Comparison of ENCODE assay signal across 30 cellular contexts in the genomic region with DNA sequence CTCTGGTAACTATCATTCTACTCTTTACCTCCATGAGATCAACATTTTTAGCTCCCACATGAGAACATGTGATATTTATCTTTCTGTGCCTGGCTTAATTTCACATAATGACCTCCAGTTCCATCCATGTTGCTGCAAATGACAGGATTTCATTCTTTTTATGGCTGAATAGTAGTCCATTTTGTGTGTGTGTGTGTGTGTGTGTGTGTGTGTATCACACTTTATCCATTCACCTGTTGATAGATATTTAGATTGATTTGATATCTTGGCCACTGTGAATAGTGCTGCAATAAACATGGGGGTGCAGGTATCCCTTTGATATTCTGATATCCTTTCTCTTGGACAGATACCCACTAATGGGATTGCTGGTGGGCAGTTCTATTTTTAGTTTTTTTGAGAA.
"Had no signal": no experiment of that assay in that cellular context is flagged by ENCODE, and none has a peak within 500 bp of the region (broad histone marks: within the 10 kb centered on the region; RNA-seq: fewer than 3 reads in every experiment).

No MANE protein-coding gene starts in this region.

- H2AFZ ChIP-seq: parathyroid adenoma had no signal

- H3K27me3 ChIP-seq: colonic mucosa, gastrocnemius medialis, neutrophil, sigmoid colon, tibial nerve, upper lobe of right lung, uterus had no signal

- FAIRE-seq: keratinocyte had no signal

- H3K27me3 Mint-ChIP-seq: dendritic cell treated with granulocyte-macrophage colony-stimulating factor and Interleukin-4, amounts not matched to agents 40 ng/mL and 50 ng/mL, for 4 days; naive B cell; natural killer cell treated with Interleukin-12 subunit alpha and Interleukin-12 subunit beta and Interleukin-15 and Interleukin-18, amount 100 ng/mL, for 72 hours; progenitor cell of endocrine pancreas; stimulated activated memory B cell treated with anti-CD40 and anti-IgM and Interleukin-4, amounts not matched to agents 10 μg/mL and 1 μg/mL and 100 μg/mL, for 72 hours; stimulated activated naive CD8-positive, alpha-beta T cell treated with anti-CD3 and anti-CD28 coated beads, Interleukin-15, Interleukin-2, amounts not matched to agents 100 ng/mL and 50 ng/mL, for 24 hours had no signal

- H3K4me1 Mint-ChIP-seq: endodermal cell, mesothelial cell of epicardium had no signal

- H3K4me3 Mint-ChIP-seq: dendritic cell treated with granulocyte-macrophage colony-stimulating factor and Interleukin-4, amounts not matched to agents 40 ng/mL and 50 ng/mL, for 4 days; endodermal cell; mesothelial cell of epicardium; naive B cell; natural killer cell treated with Interleukin-12 subunit alpha and Interleukin-12 subunit beta and Interleukin-15 and Interleukin-18, amount 100 ng/mL, for 72 hours; neural crest cell; stimulated activated memory B cell treated with anti-CD40 and anti-IgM and Interleukin-4, amounts not matched to agents 10 μg/mL and 1 μg/mL and 100 μg/mL, for 72 hours; stimulated activated naive CD8-positive, alpha-beta T cell treated with anti-CD3 and anti-CD28 coated beads, Interleukin-15, Interleukin-2, amounts not matched to agents 100 ng/mL and 50 ng/mL, for 24 hours had no signal

- H3K9me3 Mint-ChIP-seq: dendritic cell treated with granulocyte-macrophage colony-stimulating factor and Interleukin-4, amounts not matched to agents 40 ng/mL and 50 ng/mL, for 4 days; endodermal cell; naive B cell; natural killer cell treated with Interleukin-12 subunit alpha and Interleukin-12 subunit beta and Interleukin-15 and Interleukin-18, amount 100 ng/mL, for 72 hours; neural crest cell; stimulated activated memory B cell treated with anti-CD40 and anti-IgM and Interleukin-4, amounts not matched to agents 10 μg/mL and 1 μg/mL and 100 μg/mL, for 72 hours; stimulated activated naive CD8-positive, alpha-beta T cell treated with anti-CD3 and anti-CD28 coated beads, Interleukin-15, Interleukin-2, amounts not matched to agents 100 ng/mL and 50 ng/mL, for 24 hours had no signal

- H3K9me3 ChIP-seq: colonic mucosa, gastrocnemius medialis, lower lobe of right lung, mucosa of descending colon, neutrophil, sigmoid colon, thoracic aorta, upper lobe of right lung, uterus had no signal

- ATAC-seq: esophagus mucosa; gastrocnemius medialis; left ventricle myocardium superior; lower lobe of right lung; mucosa of descending colon; natural killer cell treated with Interleukin-12 subunit alpha and Interleukin-12 subunit beta and Interleukin-15 and Interleukin-18, amount 100 ng/mL, for 72 hours; right cardiac atrium; stimulated activated memory B cell treated with anti-CD40 and anti-IgM and Interleukin-4, amounts not matched to agents 10 μg/mL and 1 μg/mL and 100 μg/mL, for 72 hours; upper lobe of right lung had no signal

- H3K27ac ChIP-seq: colonic mucosa, epithelial cell of prostate, lower lobe of right lung, neutrophil, parathyroid adenoma, sigmoid colon, thoracic aorta, tibial nerve, upper lobe of right lung, uterus had no signal

- H3K27ac Mint-ChIP-seq: dendritic cell treated with granulocyte-macrophage colony-stimulating factor and Interleukin-4, amounts not matched to agents 40 ng/mL and 50 ng/mL, for 4 days; endodermal cell; mesothelial cell of epicardium; natural killer cell treated with Interleukin-12 subunit alpha and Interleukin-12 subunit beta and Interleukin-15 and Interleukin-18, amount 100 ng/mL, for 72 hours; progenitor cell of endocrine pancreas; stimulated activated memory B cell treated with anti-CD40 and anti-IgM and Interleukin-4, amounts not matched to agents 10 μg/mL and 1 μg/mL and 100 μg/mL, for 72 hours; stimulated activated naive CD8-positive, alpha-beta T cell treated with anti-CD3 and anti-CD28 coated beads, Interleukin-15, Interleukin-2, amounts not matched to agents 100 ng/mL and 50 ng/mL, for 24 hours had no signal

- H3K4me3 ChIP-seq: colonic mucosa, gastrocnemius medialis, lower lobe of right lung, mucosa of descending colon, sigmoid colon, thoracic aorta, tibial nerve, upper lobe of right lung, uterus had no signal

- H3K9ac ChIP-seq: parathyroid adenoma had no signal

- DNase-seq: colonic mucosa; effector CD8-positive, alpha-beta T cell; endodermal cell; foreskin fibroblast; gastrocnemius medialis; head of caudate nucleus; left ventricle myocardium superior; lower lobe of right lung; mesenchymal stem cell; mucosa of descending colon; naive B cell; right cardiac atrium; sigmoid colon; stimulated activated CD4-positive, alpha-beta T cell treated with anti-CD3 and anti-CD28 coated beads, Interleukin-4, amount 100 ng/mL, for 4 hours; upper lobe of right lung; uterus had no signal

- H3K4me1 ChIP-seq: colonic mucosa, lower lobe of right lung, parathyroid adenoma, sigmoid colon, upper lobe of right lung, uterus had no signal
